In the genomic region with DNA sequence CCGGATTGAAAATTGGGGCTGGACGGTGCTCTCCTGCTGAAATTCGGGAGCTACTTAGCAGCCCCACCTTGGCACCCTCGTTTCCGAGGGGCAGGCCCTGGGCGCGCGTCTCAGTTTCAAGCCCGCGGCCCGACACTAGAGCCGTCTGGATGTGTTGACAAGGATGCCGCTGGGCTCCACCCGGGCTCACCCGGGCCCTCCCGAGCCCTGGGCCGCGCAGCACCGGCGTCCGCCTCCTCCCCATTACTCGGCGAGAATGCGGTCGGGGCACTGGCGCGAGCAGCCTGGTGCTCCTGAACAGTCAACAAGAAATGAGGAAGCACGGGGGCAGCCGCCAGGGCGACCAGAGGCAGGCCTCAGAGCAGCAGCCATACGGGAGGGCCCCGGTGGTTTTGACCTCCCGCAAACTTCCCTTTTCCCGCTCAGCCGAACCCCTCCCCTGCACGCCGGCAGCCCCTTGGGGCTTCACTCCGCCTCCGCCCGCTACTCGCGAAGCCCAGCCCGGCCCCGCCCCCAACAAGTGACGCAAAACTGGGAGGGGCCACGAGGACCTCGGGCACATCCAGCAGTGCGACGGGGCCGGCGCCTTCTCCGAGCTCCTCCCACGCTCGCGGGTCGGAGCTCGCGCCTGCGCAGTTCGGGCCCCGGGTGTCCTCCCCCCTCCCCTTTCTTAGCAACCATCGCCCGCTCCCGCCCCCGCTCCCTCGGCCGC, we compare ENCODE assay signal across 1 cellular context.
TF ChIP-seq lines count a peak whose summit lies in the region.

No MANE protein-coding gene starts in this region.

TF ChIP-seq in HEK293, 187 proteins besides CTCF, POLR2A, EP300 and RAD21 (continued from another document and continues in another):
- TF ChIP-seq, protein P1, sequence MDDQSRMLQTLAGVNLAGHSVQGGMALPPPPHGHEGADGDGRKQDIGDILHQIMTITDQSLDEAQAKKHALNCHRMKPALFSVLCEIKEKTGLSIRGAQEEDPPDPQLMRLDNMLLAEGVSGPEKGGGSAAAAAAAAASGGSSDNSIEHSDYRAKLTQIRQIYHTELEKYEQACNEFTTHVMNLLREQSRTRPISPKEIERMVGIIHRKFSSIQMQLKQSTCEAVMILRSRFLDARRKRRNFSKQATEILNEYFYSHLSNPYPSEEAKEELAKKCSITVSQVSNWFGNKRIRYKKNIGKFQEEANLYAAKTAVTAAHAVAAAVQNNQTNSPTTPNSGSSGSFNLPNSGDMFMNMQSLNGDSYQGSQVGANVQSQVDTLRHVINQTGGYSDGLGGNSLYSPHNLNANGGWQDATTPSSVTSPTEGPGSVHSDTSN (CRISPR knock-in tag; IDR thresholded peaks at IDR 0.05): no peak; the same call in 1 of the 2 replicates
- TF ChIP-seq ZNF335 (tag by site-specific recombination; conservative IDR thresholded peaks at IDR 0.05): peak; percentile 94
- no peak for TF ChIP-seq ZNF558 (tag by site-specific recombination; IDR thresholded peaks at IDR 0.05)
- peak; percentile 56 for TF ChIP-seq ZNF24 (tag by site-specific recombination; IDR thresholded peaks at IDR 0.05)
- TF ChIP-seq, protein P2, sequence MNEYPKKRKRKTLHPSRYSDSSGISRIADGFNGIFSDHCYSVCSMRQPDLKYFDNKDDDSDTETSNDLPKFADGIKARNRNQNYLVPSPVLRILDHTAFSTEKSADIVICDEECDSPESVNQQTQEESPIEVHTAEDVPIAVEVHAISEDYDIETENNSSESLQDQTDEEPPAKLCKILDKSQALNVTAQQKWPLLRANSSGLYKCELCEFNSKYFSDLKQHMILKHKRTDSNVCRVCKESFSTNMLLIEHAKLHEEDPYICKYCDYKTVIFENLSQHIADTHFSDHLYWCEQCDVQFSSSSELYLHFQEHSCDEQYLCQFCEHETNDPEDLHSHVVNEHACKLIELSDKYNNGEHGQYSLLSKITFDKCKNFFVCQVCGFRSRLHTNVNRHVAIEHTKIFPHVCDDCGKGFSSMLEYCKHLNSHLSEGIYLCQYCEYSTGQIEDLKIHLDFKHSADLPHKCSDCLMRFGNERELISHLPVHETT (tag by site-specific recombination; IDR thresholded peaks at IDR 0.05): no peak
- TF ChIP-seq ZNF473 (tag by site-specific recombination; IDR thresholded peaks at IDR 0.05): no peak
- no peak for TF ChIP-seq ZNF548 (tag by site-specific recombination; IDR thresholded peaks at IDR 0.05)
- no peak for TF ChIP-seq ZNF155 (tag by site-specific recombination; IDR thresholded peaks at IDR 0.05)
- TF ChIP-seq ZNF600 (tag by site-specific recombination; IDR thresholded peaks at IDR 0.05): peak; percentile 88
- TF ChIP-seq ZNF560 (tag by site-specific recombination; IDR thresholded peaks at IDR 0.05; ENCODE audit: borderline replicate concordance): no peak
- TF ChIP-seq ZFP3 (tag by site-specific recombination; IDR thresholded peaks at IDR 0.05; ENCODE audit: low read depth): no peak
- TF ChIP-seq ZNF426 (tag by site-specific recombination; IDR thresholded peaks at IDR 0.05): no peak
- no peak for TF ChIP-seq ZNF140 (tag by site-specific recombination; IDR thresholded peaks at IDR 0.05)
- TF ChIP-seq ZNF654 (tag by site-specific recombination; IDR thresholded peaks at IDR 0.05; ENCODE audit: low read depth): no peak
- peak; percentile 77 for TF ChIP-seq ZBTB8A (tag by site-specific recombination; IDR thresholded peaks at IDR 0.05)
- peak; percentile 81 for TF ChIP-seq ZNF501 (tag by site-specific recombination; IDR thresholded peaks at IDR 0.05)
- no peak for TF ChIP-seq ZNF274 (IDR thresholded peaks at IDR 0.05; ENCODE audit: low read length)
- no peak for TF ChIP-seq ZNF274 (tag by site-specific recombination; IDR thresholded peaks at IDR 0.05; ENCODE audit: borderline replicate concordance)
- TF ChIP-seq, protein P3, sequence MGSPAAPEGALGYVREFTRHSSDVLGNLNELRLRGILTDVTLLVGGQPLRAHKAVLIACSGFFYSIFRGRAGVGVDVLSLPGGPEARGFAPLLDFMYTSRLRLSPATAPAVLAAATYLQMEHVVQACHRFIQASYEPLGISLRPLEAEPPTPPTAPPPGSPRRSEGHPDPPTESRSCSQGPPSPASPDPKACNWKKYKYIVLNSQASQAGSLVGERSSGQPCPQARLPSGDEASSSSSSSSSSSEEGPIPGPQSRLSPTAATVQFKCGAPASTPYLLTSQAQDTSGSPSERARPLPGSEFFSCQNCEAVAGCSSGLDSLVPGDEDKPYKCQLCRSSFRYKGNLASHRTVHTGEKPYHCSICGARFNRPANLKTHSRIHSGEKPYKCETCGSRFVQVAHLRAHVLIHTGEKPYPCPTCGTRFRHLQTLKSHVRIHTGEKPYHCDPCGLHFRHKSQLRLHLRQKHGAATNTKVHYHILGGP (tag by site-specific recombination; IDR thresholded peaks at IDR 0.05): no peak
- peak; percentile 98 for TF ChIP-seq ZBTB20 (tag by site-specific recombination; IDR thresholded peaks at IDR 0.05)
- no peak for TF ChIP-seq RBAK (tag by site-specific recombination; IDR thresholded peaks at IDR 0.05)
- peak; percentile 72 for TF ChIP-seq YY1 (tag by site-specific recombination; IDR thresholded peaks at IDR 0.05)
- TF ChIP-seq, protein P4, sequence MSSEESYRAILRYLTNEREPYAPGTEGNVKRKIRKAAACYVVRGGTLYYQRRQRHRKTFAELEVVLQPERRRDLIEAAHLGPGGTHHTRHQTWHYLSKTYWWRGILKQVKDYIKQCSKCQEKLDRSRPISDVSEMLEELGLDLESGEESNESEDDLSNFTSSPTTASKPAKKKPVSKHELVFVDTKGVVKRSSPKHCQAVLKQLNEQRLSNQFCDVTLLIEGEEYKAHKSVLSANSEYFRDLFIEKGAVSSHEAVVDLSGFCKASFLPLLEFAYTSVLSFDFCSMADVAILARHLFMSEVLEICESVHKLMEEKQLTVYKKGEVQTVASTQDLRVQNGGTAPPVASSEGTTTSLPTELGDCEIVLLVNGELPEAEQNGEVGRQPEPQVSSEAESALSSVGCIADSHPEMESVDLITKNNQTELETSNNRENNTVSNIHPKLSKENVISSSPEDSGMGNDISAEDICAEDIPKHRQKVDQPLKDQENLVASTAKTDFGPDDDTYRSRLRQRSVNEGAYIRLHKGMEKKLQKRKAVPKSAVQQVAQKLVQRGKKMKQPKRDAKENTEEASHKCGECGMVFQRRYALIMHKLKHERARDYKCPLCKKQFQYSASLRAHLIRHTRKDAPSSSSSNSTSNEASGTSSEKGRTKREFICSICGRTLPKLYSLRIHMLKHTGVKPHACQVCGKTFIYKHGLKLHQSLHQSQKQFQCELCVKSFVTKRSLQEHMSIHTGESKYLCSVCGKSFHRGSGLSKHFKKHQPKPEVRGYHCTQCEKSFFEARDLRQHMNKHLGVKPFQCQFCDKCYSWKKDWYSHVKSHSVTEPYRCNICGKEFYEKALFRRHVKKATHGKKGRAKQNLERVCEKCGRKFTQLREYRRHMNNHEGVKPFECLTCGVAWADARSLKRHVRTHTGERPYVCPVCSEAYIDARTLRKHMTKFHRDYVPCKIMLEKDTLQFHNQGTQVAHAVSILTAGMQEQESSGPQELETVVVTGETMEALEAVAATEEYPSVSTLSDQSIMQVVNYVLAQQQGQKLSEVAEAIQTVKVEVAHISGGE (tag by site-specific recombination; conservative IDR thresholded peaks at IDR 0.05; ENCODE audit: low read depth): peak; percentile 56; the same call in 1 of the 2 replicates
- TF ChIP-seq, protein P5, sequence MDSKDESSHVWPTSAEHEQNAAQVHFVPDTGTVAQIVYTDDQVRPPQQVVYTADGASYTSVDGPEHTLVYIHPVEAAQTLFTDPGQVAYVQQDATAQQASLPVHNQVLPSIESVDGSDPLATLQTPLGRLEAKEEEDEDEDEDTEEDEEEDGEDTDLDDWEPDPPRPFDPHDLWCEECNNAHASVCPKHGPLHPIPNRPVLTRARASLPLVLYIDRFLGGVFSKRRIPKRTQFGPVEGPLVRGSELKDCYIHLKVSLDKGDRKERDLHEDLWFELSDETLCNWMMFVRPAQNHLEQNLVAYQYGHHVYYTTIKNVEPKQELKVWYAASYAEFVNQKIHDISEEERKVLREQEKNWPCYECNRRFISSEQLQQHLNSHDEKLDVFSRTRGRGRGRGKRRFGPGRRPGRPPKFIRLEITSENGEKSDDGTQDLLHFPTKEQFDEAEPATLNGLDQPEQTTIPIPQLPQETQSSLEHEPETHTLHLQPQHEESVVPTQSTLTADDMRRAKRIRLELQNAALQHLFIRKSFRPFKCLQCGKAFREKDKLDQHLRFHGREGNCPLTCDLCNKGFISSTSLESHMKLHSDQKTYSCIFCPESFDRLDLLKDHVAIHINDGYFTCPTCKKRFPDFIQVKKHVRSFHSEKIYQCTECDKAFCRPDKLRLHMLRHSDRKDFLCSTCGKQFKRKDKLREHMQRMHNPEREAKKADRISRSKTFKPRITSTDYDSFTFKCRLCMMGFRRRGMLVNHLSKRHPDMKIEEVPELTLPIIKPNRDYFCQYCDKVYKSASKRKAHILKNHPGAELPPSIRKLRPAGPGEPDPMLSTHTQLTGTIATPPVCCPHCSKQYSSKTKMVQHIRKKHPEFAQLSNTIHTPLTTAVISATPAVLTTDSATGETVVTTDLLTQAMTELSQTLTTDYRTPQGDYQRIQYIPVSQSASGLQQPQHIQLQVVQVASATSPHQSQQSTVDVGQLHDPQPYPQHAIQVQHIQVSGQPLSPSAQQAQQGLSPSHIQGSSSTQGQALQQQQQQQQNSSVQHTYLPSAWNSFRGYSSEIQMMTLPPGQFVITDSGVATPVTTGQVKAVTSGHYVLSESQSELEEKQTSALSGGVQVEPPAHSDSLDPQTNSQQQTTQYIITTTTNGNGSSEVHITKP (tag by site-specific recombination; IDR thresholded peaks at IDR 0.05): peak; percentile 68
- TF ChIP-seq ZNF610 (tag by site-specific recombination; IDR thresholded peaks at IDR 0.05; ENCODE audit: borderline replicate concordance): peak; percentile 79; the same call in 1 of the 2 replicates
- no peak for TF ChIP-seq PRDM1 (tag by site-specific recombination; IDR thresholded peaks at IDR 0.05)
- TF ChIP-seq SETDB1 (IDR thresholded peaks at IDR 0.05; ENCODE audit: insufficient read length, low read length): no peak
- no peak for TF ChIP-seq ZSCAN16 (tag by site-specific recombination; IDR thresholded peaks at IDR 0.05)
- TF ChIP-seq ZNF138 (tag by site-specific recombination; IDR thresholded peaks at IDR 0.05; ENCODE audit: borderline replicate concordance): no peak
- no peak for TF ChIP-seq ZNF214 (tag by site-specific recombination; IDR thresholded peaks at IDR 0.05; ENCODE audit: borderline replicate concordance)
- no peak for TF ChIP-seq ZNF596 (tag by site-specific recombination; IDR thresholded peaks at IDR 0.05)
- TF ChIP-seq ZNF623 (tag by site-specific recombination; IDR thresholded peaks at IDR 0.05): no peak
- TF ChIP-seq TRIM28 (IDR thresholded peaks at IDR 0.05; ENCODE audit: borderline replicate concordance, low read length): no peak
- TF ChIP-seq, protein P6, sequence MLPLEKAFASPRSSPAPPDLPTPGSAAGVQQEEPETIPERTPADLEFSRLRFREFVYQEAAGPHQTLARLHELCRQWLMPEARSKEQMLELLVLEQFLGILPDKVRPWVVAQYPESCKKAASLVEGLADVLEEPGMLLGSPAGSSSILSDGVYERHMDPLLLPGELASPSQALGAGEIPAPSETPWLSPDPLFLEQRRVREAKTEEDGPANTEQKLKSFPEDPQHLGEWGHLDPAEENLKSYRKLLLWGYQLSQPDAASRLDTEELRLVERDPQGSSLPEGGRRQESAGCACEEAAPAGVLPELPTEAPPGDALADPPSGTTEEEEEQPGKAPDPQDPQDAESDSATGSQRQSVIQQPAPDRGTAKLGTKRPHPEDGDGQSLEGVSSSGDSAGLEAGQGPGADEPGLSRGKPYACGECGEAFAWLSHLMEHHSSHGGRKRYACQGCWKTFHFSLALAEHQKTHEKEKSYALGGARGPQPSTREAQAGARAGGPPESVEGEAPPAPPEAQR (tag by site-specific recombination; IDR thresholded peaks at IDR 0.05): no peak
- TF ChIP-seq OVOL3 (tag by site-specific recombination; IDR thresholded peaks at IDR 0.05): peak; percentile 68; the same call in 1 of the 2 replicates
- 0 out of 2 replicates have a peak, but pooled peaks have one; percentile 37 for TF ChIP-seq ZNF10 (tag by site-specific recombination; IDR thresholded peaks at IDR 0.05)
- TF ChIP-seq, protein P7, sequence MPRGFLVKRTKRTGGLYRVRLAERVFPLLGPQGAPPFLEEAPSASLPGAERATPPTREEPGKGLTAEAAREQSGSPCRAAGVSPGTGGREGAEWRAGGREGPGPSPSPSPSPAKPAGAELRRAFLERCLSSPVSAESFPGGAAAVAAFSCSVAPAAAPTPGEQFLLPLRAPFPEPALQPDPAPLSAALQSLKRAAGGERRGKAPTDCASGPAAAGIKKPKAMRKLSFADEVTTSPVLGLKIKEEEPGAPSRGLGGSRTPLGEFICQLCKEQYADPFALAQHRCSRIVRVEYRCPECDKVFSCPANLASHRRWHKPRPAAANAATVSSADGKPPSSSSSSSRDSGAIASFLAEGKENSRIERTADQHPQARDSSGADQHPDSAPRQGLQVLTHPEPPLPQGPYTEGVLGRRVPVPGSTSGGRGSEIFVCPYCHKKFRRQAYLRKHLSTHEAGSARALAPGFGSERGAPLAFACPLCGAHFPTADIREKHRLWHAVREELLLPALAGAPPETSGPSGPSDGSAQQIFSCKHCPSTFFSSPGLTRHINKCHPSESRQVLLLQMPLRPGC (tag by site-specific recombination; IDR thresholded peaks at IDR 0.05): peak; percentile 63
- peak; percentile 78 for TF ChIP-seq ZNF629 (tag by site-specific recombination; IDR thresholded peaks at IDR 0.05)
- TF ChIP-seq, protein P8, sequence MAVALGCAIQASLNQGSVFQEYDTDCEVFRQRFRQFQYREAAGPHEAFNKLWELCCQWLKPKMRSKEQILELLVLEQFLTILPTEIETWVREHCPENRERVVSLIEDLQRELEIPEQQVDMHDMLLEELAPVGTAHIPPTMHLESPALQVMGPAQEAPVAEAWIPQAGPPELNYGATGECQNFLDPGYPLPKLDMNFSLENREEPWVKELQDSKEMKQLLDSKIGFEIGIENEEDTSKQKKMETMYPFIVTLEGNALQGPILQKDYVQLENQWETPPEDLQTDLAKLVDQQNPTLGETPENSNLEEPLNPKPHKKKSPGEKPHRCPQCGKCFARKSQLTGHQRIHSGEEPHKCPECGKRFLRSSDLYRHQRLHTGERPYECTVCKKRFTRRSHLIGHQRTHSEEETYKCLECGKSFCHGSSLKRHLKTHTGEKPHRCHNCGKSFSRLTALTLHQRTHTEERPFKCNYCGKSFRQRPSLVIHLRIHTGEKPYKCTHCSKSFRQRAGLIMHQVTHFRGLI (tag by site-specific recombination; IDR thresholded peaks at IDR 0.05): peak; percentile 76; the same call in 1 of the 2 replicates
- peak; percentile 86; the same call in 1 of the 2 replicates for TF ChIP-seq ZBTB48 (tag by site-specific recombination; IDR thresholded peaks at IDR 0.05)
- no peak for TF ChIP-seq ZNF114 (tag by site-specific recombination; IDR thresholded peaks at IDR 0.05)
- no peak for TF ChIP-seq ZNF112 (tag by site-specific recombination; IDR thresholded peaks at IDR 0.05)
- peak; percentile 87; the same call in 1 of the 2 replicates for TF ChIP-seq KLF7 (tag by site-specific recombination; IDR thresholded peaks at IDR 0.05; ENCODE audit: borderline replicate concordance)
- TF ChIP-seq KLF16 (tag by site-specific recombination; IDR thresholded peaks at IDR 0.05): peak; percentile 90
- TF ChIP-seq SP7 (tag by site-specific recombination; IDR thresholded peaks at IDR 0.05): peak; percentile 71
